12 cellular contexts compared by ENCODE assay signal in genomic region chr9:84862786-84863185, GRCh38.
A peak's percentile ranks its signal among the peaks of the same experiment; 100 is the strongest.
DNase-seq lines count a peak whose midpoint lies in the region; ATAC-seq and TF ChIP-seq lines count a peak whose summit lies in the region.
"Had no signal": no experiment of that assay in that cellular context is flagged by ENCODE, and none has a peak within 500 bp of the region (broad histone marks: within the 10 kb centered on the region; RNA-seq: fewer than 3 reads in every experiment).

No MANE protein-coding gene starts in this region.

- POLR2A ChIA-PET in RWPE1 (lab: Yijun Ruan, JAX; ENCODE audit: low non-redundant PET): no interaction called here

- H3F3A ChIP-seq in GM23338 (replicated peaks; ENCODE audit: low read depth) (no peaks in the 10 kb centered on the region), neural progenitor cell (ENCODE audit: low read depth) (peaks cover 27% of the 10 kb centered on the region)

- peak overlapping the region; percentile 54 for H3K4me2 ChIP-seq in GM23338
- H3K4me2 ChIP-seq in neural progenitor cell: peak overlapping the region; percentile 38

- H3K4me1 Mint-ChIP-seq in GM23338: peaks cover 63% of the 10 kb centered on the region
- peaks cover 70% of the 10 kb centered on the region for H3K4me1 Mint-ChIP-seq in neural progenitor cell
- H3K4me1 Mint-ChIP-seq: T-helper 17 cell had no signal

- peaks cover 40% of the 10 kb centered on the region for H3K4me1 ChIP-seq in GM23338 (ENCODE audit: insufficient read depth)
- H3K4me1 ChIP-seq in neural progenitor cell: peaks cover 55% of the 10 kb centered on the region

- H2AFZ ChIP-seq in GM23338: no peak overlapping the region
- H2AFZ ChIP-seq in neural progenitor cell (replicated peaks): no peak overlapping the region

- H4K20me1 ChIP-seq in GM23338 (replicated peaks; ENCODE audit: insufficient read depth) (no peaks in the 10 kb centered on the region), neural progenitor cell (ENCODE audit: low read depth) (no peaks in the 10 kb centered on the region)

- H3K9me3 Mint-ChIP-seq in GM23338 (no peaks in the 10 kb centered on the region), neural progenitor cell (no peaks in the 10 kb centered on the region)

- H3K27ac Mint-ChIP-seq in GM23338: peak overlapping the region; percentile 17; the same call in 1 of the 2 replicates
- peak overlapping the region; percentile 48 for H3K27ac Mint-ChIP-seq in neural progenitor cell
- H3K27ac Mint-ChIP-seq: T-helper 17 cell had no signal

- no peaks in the 10 kb centered on the region for H3K9me3 ChIP-seq in neural progenitor cell (ENCODE audit: low read depth)

- H3K36me3 Mint-ChIP-seq in GM23338 (ENCODE audit: low read depth): no peaks in the 10 kb centered on the region
- peaks cover 3% of the 10 kb centered on the region for H3K36me3 Mint-ChIP-seq in neural progenitor cell

- TF ChIP-seq CTCF in GM23338 (conservative IDR thresholded peaks at IDR 0.05; ENCODE audit: low read depth in 2 of 2) (no peak), RWPE1 (conservative IDR thresholded peaks at IDR 0.05; ENCODE audit: low read depth) (no peak), fibroblast of pulmonary artery (IDR thresholded peaks at IDR 0.05; ENCODE audit: low read length, missing control alignments) (no peak), neural progenitor cell (IDR thresholded peaks at IDR 0.05) (no peak)

- no peak overlapping the region for H3K4me3 ChIP-seq in GM23338
- no peak overlapping the region for H3K4me3 ChIP-seq in fibroblast of pulmonary artery (replicated peaks; ENCODE audit: low read depth, low read length)
- no peak overlapping the region for H3K4me3 ChIP-seq in neural progenitor cell
- H3K4me3 ChIP-seq: skin epidermis had no signal

- no peak overlapping the region for H3K9ac ChIP-seq in neural progenitor cell

- H3K27me3 Mint-ChIP-seq in GM23338 (ENCODE audit: insufficient read depth, low read depth, poor library complexity) (peaks cover 10% of the 10 kb centered on the region), neural progenitor cell (ENCODE audit: insufficient read depth, low read depth) (peaks cover 2% of the 10 kb centered on the region)

- H3K36me3 ChIP-seq in GM23338 (ENCODE audit: insufficient read depth) (no peaks in the 10 kb centered on the region), neural progenitor cell (no peaks in the 10 kb centered on the region)

- no peak overlapping the region for H3K4me3 Mint-ChIP-seq in GM23338
- H3K4me3 Mint-ChIP-seq in neural progenitor cell: no peak overlapping the region
- H3K4me3 Mint-ChIP-seq: T-helper 17 cell had no signal

- ATAC-seq in GM23338 (peak; percentile 98), HG02884 (IDR thresholded peaks at IDR 0.05; ENCODE audit: unreplicated experiment) (no peak), HG03108 (IDR thresholded peaks at IDR 0.05; ENCODE audit: unreplicated experiment) (no peak), GM18517 (IDR thresholded peaks at IDR 0.05; ENCODE audit: unreplicated experiment) (no peak)
- ATAC-seq: T-helper 17 cell had no signal

- CTCF ChIA-PET in RWPE1 (lab: Yijun Ruan, JAX): interaction anchor here (0.6 kb wide), 3 partner anchors 45 to 858 kb away, joined by 3 to 6 read pairs (median 6); no protein-coding TSS in a partner anchor

- DNase-seq in GM23338 (ENCODE audit: low spot score): peak; percentile 89
- DNase-seq in RWPE1 (ENCODE audit: low spot score): peak; percentile 89
- peak; percentile 46 for DNase-seq in fibroblast of pulmonary artery (ENCODE audit: low read depth)
- peak; percentile 79 for DNase-seq in neural progenitor cell (ENCODE audit: low spot score)
- no peak for DNase-seq in NCI-H1048 (lab: John Stamatoyannopoulos, UW)
- DNase-seq: activated T-cell treated with anti-CD3 and anti-CD28 coated beads for 4 hours, cerebellar nuclear complex, T-helper 17 cell had no signal

- no peak overlapping the region for H3K27ac ChIP-seq in GM23338 (ENCODE audit: low read depth)
- H3K27ac ChIP-seq in RWPE1: peak overlapping the region; percentile 67
- H3K27ac ChIP-seq in neural progenitor cell: no peak overlapping the region

- no peaks in the 10 kb centered on the region for H3K27me3 ChIP-seq in GM23338 (ENCODE audit: insufficient read depth)
- H3K27me3 ChIP-seq in neural progenitor cell: no peaks in the 10 kb centered on the region

- H3K79me2 ChIP-seq in GM23338 (replicated peaks; ENCODE audit: insufficient read depth) (no peaks in the 10 kb centered on the region), neural progenitor cell (ENCODE audit: low read depth) (no peaks in the 10 kb centered on the region)

- H3K9me2 ChIP-seq in GM23338 (ENCODE audit: insufficient read depth): peaks cover 18% of the 10 kb centered on the region; the same call in 1 of the 2 replicates

TF ChIP-seq in GM23338, 12 proteins besides CTCF, POLR2A, EP300 and RAD21:
- TF ChIP-seq JUNB (IDR thresholded peaks at IDR 0.05; ENCODE audit: unreplicated experiment): no peak
- TF ChIP-seq, protein P1, sequence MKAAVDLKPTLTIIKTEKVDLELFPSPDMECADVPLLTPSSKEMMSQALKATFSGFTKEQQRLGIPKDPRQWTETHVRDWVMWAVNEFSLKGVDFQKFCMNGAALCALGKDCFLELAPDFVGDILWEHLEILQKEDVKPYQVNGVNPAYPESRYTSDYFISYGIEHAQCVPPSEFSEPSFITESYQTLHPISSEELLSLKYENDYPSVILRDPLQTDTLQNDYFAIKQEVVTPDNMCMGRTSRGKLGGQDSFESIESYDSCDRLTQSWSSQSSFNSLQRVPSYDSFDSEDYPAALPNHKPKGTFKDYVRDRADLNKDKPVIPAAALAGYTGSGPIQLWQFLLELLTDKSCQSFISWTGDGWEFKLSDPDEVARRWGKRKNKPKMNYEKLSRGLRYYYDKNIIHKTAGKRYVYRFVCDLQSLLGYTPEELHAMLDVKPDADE (IDR thresholded peaks at IDR 0.05): no peak
- TF ChIP-seq ZNF331 (CRISPR knock-in tag; IDR thresholded peaks at IDR 0.05; ENCODE audit: low read depth): no peak
- peak; percentile 43; the same call in 1 of the 2 replicates for TF ChIP-seq CREB1 (CRISPR knock-in tag; IDR thresholded peaks at IDR 0.05; ENCODE audit: low read depth)
- peak; percentile 75 for TF ChIP-seq ZNF114 (CRISPR knock-in tag; IDR thresholded peaks at IDR 0.05)
- TF ChIP-seq ZNF462 (CRISPR knock-in tag; IDR thresholded peaks at IDR 0.05): peak; percentile 94
